Comparison of ENCODE assay signal across 16 cellular contexts in genomic region chr12:92764820-92765219, GRCh38.
"Had no signal": no experiment of that assay in that cellular context is flagged by ENCODE, and none has a peak within 500 bp of the region (broad histone marks: within the 10 kb centered on the region; RNA-seq: fewer than 3 reads in every experiment).

No MANE protein-coding gene starts in this region.

- H3K36me3 Mint-ChIP-seq: natural killer cell had no signal

- H3K4me3 ChIP-seq: psoas muscle, testis had no signal

- H3K27me3 Mint-ChIP-seq: activated naive CD8-positive, alpha-beta T cell treated with anti-CD3 and anti-CD28 coated beads, Interleukin-2, amount 50 U/mL, for 24 hours had no signal

- H3K9me3 Mint-ChIP-seq: activated naive CD8-positive, alpha-beta T cell treated with anti-CD3 and anti-CD28 coated beads, Interleukin-2, amount 50 U/mL, for 24 hours; natural killer cell; stimulated activated naive CD8-positive, alpha-beta T cell treated with anti-CD3 and anti-CD28 coated beads, Interleukin-15, Interleukin-2, amounts not matched to agents 100 ng/mL and 50 ng/mL, for 24 hours had no signal

- ATAC-seq: activated naive CD8-positive, alpha-beta T cell treated with anti-CD3 and anti-CD28 coated beads, Interleukin-2, amount 50 U/mL, for 24 hours; natural killer cell had no signal

- H3K4me3 Mint-ChIP-seq: activated naive CD8-positive, alpha-beta T cell treated with anti-CD3 and anti-CD28 coated beads, Interleukin-2, amount 50 U/mL, for 24 hours; natural killer cell; stimulated activated naive CD8-positive, alpha-beta T cell treated with anti-CD3 and anti-CD28 coated beads, Interleukin-15, Interleukin-2, amounts not matched to agents 100 ng/mL and 50 ng/mL, for 24 hours had no signal

- H3K27ac Mint-ChIP-seq: activated naive CD8-positive, alpha-beta T cell treated with anti-CD3 and anti-CD28 coated beads, Interleukin-2, amount 50 U/mL, for 24 hours; natural killer cell; stimulated activated naive CD8-positive, alpha-beta T cell treated with anti-CD3 and anti-CD28 coated beads, Interleukin-15, Interleukin-2, amounts not matched to agents 100 ng/mL and 50 ng/mL, for 24 hours had no signal

- DNase-seq: activated CD4-positive, alpha-beta T cell treated with anti-CD3 and anti-CD28 coated beads for 1 hour; activated CD4-positive, alpha-beta T cell treated with anti-CD3 and anti-CD28 coated beads, Interleukin-2, amount 50 U/mL, for 48 hours; activated CD8-positive, alpha-beta memory T cell treated with anti-CD3 and anti-CD28 coated beads, Interleukin-2, amount 50 U/mL, for 4 hours; activated naive CD4-positive, alpha-beta T cell treated with Interleukin-2 at 50 U/mL for 16 hours; activated naive CD8-positive, alpha-beta T cell treated with anti-CD3 and anti-CD28 coated beads, Interleukin-2, amount 50 U/mL, for 24 hours; caudate nucleus; cortex of kidney; effector memory CD4-positive, alpha-beta T cell; hypothalamus; left cardiac atrium; natural killer cell; psoas muscle; stimulated activated CD4-positive, alpha-beta T cell treated with anti-CD3 and anti-CD28 coated beads, Interleukin-4, amount 100 ng/mL, for 24 hours; T-helper 2 cell; testis had no signal
